In the genomic region with DNA sequence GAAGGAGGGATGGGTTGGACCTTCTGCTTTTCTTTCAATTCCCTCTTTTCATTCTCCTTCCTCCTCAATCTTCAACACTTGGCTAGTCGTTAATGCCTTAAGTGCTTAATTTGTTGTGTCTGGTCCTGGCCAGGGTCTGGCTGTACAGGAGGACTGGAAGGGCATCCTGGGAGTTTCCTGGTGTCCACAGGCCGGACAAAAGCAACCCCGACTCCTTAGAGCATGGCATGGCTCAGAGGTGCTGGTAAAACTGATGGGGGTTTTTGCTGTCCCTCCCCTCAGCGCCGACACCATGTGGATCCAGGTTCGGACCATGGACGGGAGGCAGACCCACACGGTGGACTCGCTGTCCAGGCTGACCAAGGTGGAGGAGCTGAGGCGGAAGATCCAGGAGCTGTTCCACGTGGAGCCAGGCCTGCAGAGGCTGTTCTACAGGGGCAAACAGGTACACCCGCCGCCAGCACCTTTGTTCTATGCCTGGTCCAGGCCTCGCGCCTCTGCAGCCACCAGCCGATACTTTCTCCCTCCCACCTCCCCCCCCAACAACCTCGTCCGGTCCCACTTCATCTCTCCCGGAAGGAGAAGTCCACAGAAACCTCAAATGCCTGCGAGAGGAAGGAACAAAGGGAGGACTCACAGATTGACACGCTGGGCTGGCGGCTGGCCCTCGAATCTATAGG, we compare ENCODE assay signal across 8 cellular contexts. TPM values are rescaled to one million over a fixed set of nuclear protein-coding genes. Genes with fewer than 3 reads are reported as not detected.
DNase-seq lines count a peak whose midpoint lies in the region; ATAC-seq, FAIRE-seq and TF ChIP-seq lines count a peak whose summit lies in the region.

No MANE protein-coding gene starts in this region.

- DNase-seq in Ammon's horn (ENCODE audit: low spot score) (peak; percentile 66), GM12891 (ENCODE audit: insufficient read length, low spot score) (no peak), SJSA1 (ENCODE audit: low read depth in 1 of 2, low spot score in 2 of 2) (peak; percentile 64 to 74), dorsolateral prefrontal cortex (peak in 2 of 10 donors; percentile 28 to 38), GM10248 (ENCODE audit: extremely low spot score) (no peak), middle frontal gyrus (ENCODE audit: extremely low spot score, low spot score) (no peak)

- TF ChIP-seq POLR2A in GM12891 (IDR thresholded peaks at IDR 0.05; ENCODE audit: low read depth, low read length): no peak

- peaks cover 62% of the 10 kb centered on the region for H3K36me3 ChIP-seq in SJSA1
- H3K36me3 ChIP-seq in muscle layer of duodenum (ENCODE audit: control insufficient read depth in 1 of 2, insufficient read depth in 2 of 2, low read length in 2 of 2): no peaks in the 10 kb centered on the region

- peaks cover 3% of the 10 kb centered on the region; the same call in 1 of the 2 replicates for H3K9me3 ChIP-seq in SJSA1 (replicated peaks)
- no peaks in the 10 kb centered on the region for H3K9me3 ChIP-seq in muscle layer of duodenum (ENCODE audit: control insufficient read depth in 1 of 2, low read length in 2 of 2)

- POLR2A ChIA-PET in GM10248 (lab: Yijun Ruan, JAX): interaction anchor here (0.7 to 1.0 kb wide), 3 partner anchors 31 to 171 kb away, joined by 3 to 6 read pairs (median 3); partner anchors contain the start of gene KDM4B

- H3K4me3 ChIP-seq in SJSA1: peak overlapping the region; percentile 92
- peak overlapping the region; percentile 41 to 83 (median 71) for H3K4me3 ChIP-seq in dorsolateral prefrontal cortex
- peak overlapping the region; percentile 67 to 74 for H3K4me3 ChIP-seq in muscle layer of duodenum (ENCODE audit: low read depth in 1 of 2, low read length in 2 of 2)

- H3K4me1 ChIP-seq in SJSA1 (replicated peaks) (peaks cover 56% of the 10 kb centered on the region), muscle layer of duodenum (ENCODE audit: control insufficient read depth in 1 of 2, insufficient read depth in 2 of 2, low read length in 2 of 2) (peaks cover 9 to 31% of the 10 kb centered on the region in 2 donors)

- H3K27me3 ChIP-seq in SJSA1 (replicated peaks) (no peaks in the 10 kb centered on the region), dorsolateral prefrontal cortex (peaks cover 0 to 15% (median 0%) of the 10 kb centered on the region in 45 donors), muscle layer of duodenum (ENCODE audit: low read depth, low read length) (no peaks in the 10 kb centered on the region)

- peak; percentile 65 for FAIRE-seq in GM12891 (lab: Jason Lieb, UNC)

- no peak for TF ChIP-seq CTCF in dorsolateral prefrontal cortex (IDR thresholded peaks at IDR 0.05 in 54 of 56, conservative IDR thresholded peaks at IDR 0.05 in 2 of 56; ENCODE audit: low read depth in 1 of 56, partially characterized antibody in 56 of 56)
- no peak for TF ChIP-seq CTCF in GM10248 (IDR thresholded peaks at IDR 0.05; ENCODE audit: control extremely low read depth, extremely low read depth, low read depth, missing control alignments)

- CTCF ChIA-PET in GM10248 (lab: Yijun Ruan, JAX): interaction anchor here (0.7 to 9.6 kb wide), 18 partner anchors 8 to 439 kb away, joined by 3 to 172 read pairs (median 4); partner anchors contain the start of genes ARRDC5, PLIN3 and TICAM1

- intact Hi-C loops in dorsolateral prefrontal cortex (cut with DNase I): loop anchor here (1.0 to 10.0 kb wide), 4 partner anchors 32 to 186 kb away; partner anchors contain the start of gene DPP9 (in 1 of the 2)

- no peak for ATAC-seq in GM18868 (IDR thresholded peaks at IDR 0.05; ENCODE audit: unreplicated experiment)

- H3K27ac ChIP-seq in SJSA1 (peak overlapping the region; percentile 89), dorsolateral prefrontal cortex (peak overlapping the region in 55 of 59 donors; percentile 24 to 89 (median 74)), muscle layer of duodenum (ENCODE audit: low read length) (no peak overlapping the region)

TF ChIP-seq in GM12891, 5 proteins besides CTCF, POLR2A, EP300 and RAD21:
- no peak for TF ChIP-seq POLR2AphosphoS5 (IDR thresholded peaks at IDR 0.05; ENCODE audit: low read depth, low read length)
- no peak for TF ChIP-seq SPI1 (IDR thresholded peaks at IDR 0.05; ENCODE audit: low read depth, low read length)
- no peak for TF ChIP-seq PAX5 (IDR thresholded peaks at IDR 0.05; ENCODE audit: insufficient read depth, low read length, severe bottlenecking)
- no peak for TF ChIP-seq POU2F2 (IDR thresholded peaks at IDR 0.05; ENCODE audit: low read depth, low read length)
- TF ChIP-seq TAF1 (IDR thresholded peaks at IDR 0.05; ENCODE audit: low read depth, low read length): no peak

RNA-seq across cellular contexts. Expression of gene UHRF1, which starts 1.4 kb away (rescaled TPM):
- 21.5 TPM for polyA plus RNA-seq in GM12891 (2012; ENCODE audit: low read depth, missing spikeins)
- total RNA-seq in SJSA1 (2014; rRNA removed; shearing (Covaris generic)): 65.8 and 85.8 TPM in 2 replicates
- 10 to 100 TPM in 8 of 120 experiments, 1 to 10 TPM in 111, under 1 TPM in 1; 0.41 to 13.6 (median 3.8) TPM for total RNA-seq in dorsolateral prefrontal cortex

RNA-seq across cellular contexts. Expression of gene ARRDC5, which starts 8.0 kb away (rescaled TPM):
- 0.15 TPM for polyA plus RNA-seq in GM12891 (2012; ENCODE audit: low read depth, missing spikeins)
- not detected in 2 replicates for total RNA-seq in SJSA1 (2014; rRNA removed; shearing (Covaris generic))
- 1 to 10 TPM in 5 of 120 experiments, under 1 TPM in 75, not detected in 40; 0.28 to 1.8 (median 0.50) TPM for total RNA-seq in dorsolateral prefrontal cortex

RNA-seq across cellular contexts. Expression of gene PLIN3, which starts 43.3 kb away (rescaled TPM):
- 75.6 TPM for polyA plus RNA-seq in GM12891 (2012; ENCODE audit: low read depth, missing spikeins)
- 178 and 210 TPM in 2 replicates for total RNA-seq in SJSA1 (2014; rRNA removed; shearing (Covaris generic))
- 100 to 1,000 TPM in 2 of 120 experiments, 10 to 100 TPM in 118; 10.5 to 104 (median 28.0) TPM for total RNA-seq in dorsolateral prefrontal cortex

RNA-seq across cellular contexts. Expression of gene KDM4B, which starts 58.2 kb away (rescaled TPM):
- 30.6 TPM for polyA plus RNA-seq in GM12891 (2012; ENCODE audit: low read depth, missing spikeins)
- 9.1 and 12.8 TPM in 2 replicates for total RNA-seq in SJSA1 (2014; rRNA removed; shearing (Covaris generic))
- 10 to 100 TPM; 35.7 to 91.2 (median 55.2) TPM for total RNA-seq in dorsolateral prefrontal cortex

Comparison
In these comparisons a context has a peak if more than half of its experiments do, and no peak if none do; other contexts are left out.
1. DNase-seq: peak in Ammon's horn (single experiment) and SJSA1 (2 of 2); none in GM12891 (single experiment), GM10248 (single experiment) and middle frontal gyrus (single experiment).
2. Peak in every context shown above with its lines, with median percentiles within 50 percentile points of each other: H3K4me3 ChIP-seq.